ENCODE assay signal across 9 cellular contexts in genomic region chr19:29677001-29677781, GRCh38. TPM values are rescaled to one million over a fixed set of nuclear protein-coding genes. Genes with fewer than 3 reads are reported as not detected.
DNase-seq lines count a peak whose midpoint lies in the region; ATAC-seq and TF ChIP-seq lines count a peak whose summit lies in the region.
"Had no signal": no experiment of that assay in that cellular context is flagged by ENCODE, and none has a peak within 500 bp of the region (broad histone marks: within the 10 kb centered on the region; RNA-seq: fewer than 3 reads in every experiment).

No MANE protein-coding gene starts in this region.

- H3K4me3 Mint-ChIP-seq in stimulated activated naive CD8-positive, alpha-beta T cell treated with anti-CD3 and anti-CD28 coated beads, Interleukin-15, Interleukin-2, amounts not matched to agents 100 ng/mL and 50 ng/mL, for 24 hours: no peak overlapping the region
- peak overlapping the region; percentile 61 for H3K4me3 Mint-ChIP-seq in central memory CD8-positive, alpha-beta T cell
- peak overlapping the region; percentile 75 for H3K4me3 Mint-ChIP-seq in natural killer cell

- no peaks in the 10 kb centered on the region for H3K27me3 ChIP-seq in vagina

- no peak for DNase-seq in stimulated activated naive CD8-positive, alpha-beta T cell treated with anti-CD3 and anti-CD28 coated beads, Interleukin-15, Interleukin-2, amounts not matched to agents 100 U/mL and 50 U/mL, for 24 hours
- no peak for DNase-seq in central memory CD8-positive, alpha-beta T cell (ENCODE audit: low spot score in 2 of 2)
- DNase-seq in natural killer cell: no peak
- no peak for DNase-seq in vagina (ENCODE audit: extremely low spot score in 2 of 2)
- DNase-seq in mucosa of descending colon: no peak
- DNase-seq in cerebellar nuclear complex (lab: John Stamatoyannopoulos, UW): no peak
- DNase-seq: NCI-H524 had no signal

- H3K27ac ChIP-seq in vagina: peak overlapping the region; percentile 83

- H3K4me1 Mint-ChIP-seq in stimulated activated naive CD8-positive, alpha-beta T cell treated with anti-CD3 and anti-CD28 coated beads, Interleukin-15, Interleukin-2, amounts not matched to agents 100 ng/mL and 50 ng/mL, for 24 hours (ENCODE audit: low read depth): peaks cover 77% of the 10 kb centered on the region
- peaks cover 57% of the 10 kb centered on the region for H3K4me1 Mint-ChIP-seq in central memory CD8-positive, alpha-beta T cell
- peaks cover 64 to 76% of the 10 kb centered on the region in 2 donors for H3K4me1 Mint-ChIP-seq in natural killer cell

- no peak overlapping the region for H3K4me3 ChIP-seq in vagina
- H3K4me3 ChIP-seq in mucosa of descending colon: no peak overlapping the region

- H3K4me1 ChIP-seq in vagina (peaks cover 90% of the 10 kb centered on the region), mucosa of descending colon (ENCODE audit: low read depth) (peaks cover 5% of the 10 kb centered on the region)

- no peak for ATAC-seq in stimulated activated naive CD8-positive, alpha-beta T cell treated with anti-CD3 and anti-CD28 coated beads, Interleukin-15, Interleukin-2, amounts not matched to agents 100 U/mL and 50 U/mL, for 24 hours
- no peak for ATAC-seq in central memory CD8-positive, alpha-beta T cell (replicated peaks; ENCODE audit: extremely low read depth, poor library complexity, severe bottlenecking)
- ATAC-seq in natural killer cell (no peak), GM19023 (IDR thresholded peaks at IDR 0.05; ENCODE audit: unreplicated experiment) (no peak), mucosa of descending colon (no peak)

- peaks cover 19% of the 10 kb centered on the region for H3K36me3 Mint-ChIP-seq in stimulated activated naive CD8-positive, alpha-beta T cell treated with anti-CD3 and anti-CD28 coated beads, Interleukin-15, Interleukin-2, amounts not matched to agents 100 ng/mL and 50 ng/mL, for 24 hours (ENCODE audit: low read depth)
- H3K36me3 Mint-ChIP-seq in central memory CD8-positive, alpha-beta T cell (ENCODE audit: insufficient read depth): peaks cover 41% of the 10 kb centered on the region
- no peaks in the 10 kb centered on the region for H3K36me3 Mint-ChIP-seq in natural killer cell

- H3K27ac Mint-ChIP-seq in stimulated activated naive CD8-positive, alpha-beta T cell treated with anti-CD3 and anti-CD28 coated beads, Interleukin-15, Interleukin-2, amounts not matched to agents 100 ng/mL and 50 ng/mL, for 24 hours: peak overlapping the region; percentile 55
- H3K27ac Mint-ChIP-seq in central memory CD8-positive, alpha-beta T cell (ENCODE audit: low read depth): peak overlapping the region; percentile 53
- peak overlapping the region; percentile 90 to 98 for H3K27ac Mint-ChIP-seq in natural killer cell

- no peaks in the 10 kb centered on the region for H3K9me3 Mint-ChIP-seq in stimulated activated naive CD8-positive, alpha-beta T cell treated with anti-CD3 and anti-CD28 coated beads, Interleukin-15, Interleukin-2, amounts not matched to agents 100 ng/mL and 50 ng/mL, for 24 hours
- no peaks in the 10 kb centered on the region for H3K9me3 Mint-ChIP-seq in central memory CD8-positive, alpha-beta T cell
- H3K9me3 Mint-ChIP-seq in natural killer cell: no peaks in the 10 kb centered on the region

- intact Hi-C loops in natural killer cell (cut with micrococcal nuclease): no loop called here
- intact Hi-C loops in vagina (cut with DNase I): no loop called here
- intact Hi-C loops in mucosa of descending colon (cut with DNase I, micrococcal nuclease): no loop called here

- TF ChIP-seq CTCF in natural killer cell (IDR thresholded peaks at IDR 0.05) (no peak), vagina (IDR thresholded peaks at IDR 0.05) (no peak), mucosa of descending colon (IDR thresholded peaks at IDR 0.05) (no peak)

- H3K36me3 ChIP-seq in vagina (peaks cover 0 to 37% of the 10 kb centered on the region in 2 donors), mucosa of descending colon (ENCODE audit: low read depth) (no peaks in the 10 kb centered on the region)

- H3K27me3 Mint-ChIP-seq in stimulated activated naive CD8-positive, alpha-beta T cell treated with anti-CD3 and anti-CD28 coated beads, Interleukin-15, Interleukin-2, amounts not matched to agents 100 ng/mL and 50 ng/mL, for 24 hours: no peaks in the 10 kb centered on the region
- H3K27me3 Mint-ChIP-seq in central memory CD8-positive, alpha-beta T cell: no peaks in the 10 kb centered on the region
- no peaks in the 10 kb centered on the region for H3K27me3 Mint-ChIP-seq in natural killer cell (ENCODE audit: low read depth in 2 of 2)

- no peaks in the 10 kb centered on the region for H3K9me3 ChIP-seq in vagina
- no peaks in the 10 kb centered on the region for H3K9me3 ChIP-seq in mucosa of descending colon

- no peak for TF ChIP-seq POLR2A in vagina (IDR thresholded peaks at IDR 0.05)

RNA-seq across cellular contexts. Expression of gene PLEKHF1, which starts 11.9 kb away (rescaled TPM):
- total RNA-seq in natural killer cell: 10 to 100 TPM; 53.0 to 81.8 (median 53.8) TPM
- 37.1 TPM for total RNA-seq in vagina
- total RNA-seq in mucosa of descending colon: 1 to 10 TPM; 4.0 to 6.9 (median 6.7) TPM

RNA-seq across cellular contexts. Expression of gene C19orf12, which starts 37.9 kb away (rescaled TPM):
- total RNA-seq in natural killer cell (10 to 100 TPM; 33.1 to 52.6 (median 47.5) TPM), vagina (14.2 TPM), mucosa of descending colon (10 to 100 TPM; 17.0 to 26.6 (median 18.4) TPM)
